ENCODE assay signal across 1 cellular context in the genomic region with DNA sequence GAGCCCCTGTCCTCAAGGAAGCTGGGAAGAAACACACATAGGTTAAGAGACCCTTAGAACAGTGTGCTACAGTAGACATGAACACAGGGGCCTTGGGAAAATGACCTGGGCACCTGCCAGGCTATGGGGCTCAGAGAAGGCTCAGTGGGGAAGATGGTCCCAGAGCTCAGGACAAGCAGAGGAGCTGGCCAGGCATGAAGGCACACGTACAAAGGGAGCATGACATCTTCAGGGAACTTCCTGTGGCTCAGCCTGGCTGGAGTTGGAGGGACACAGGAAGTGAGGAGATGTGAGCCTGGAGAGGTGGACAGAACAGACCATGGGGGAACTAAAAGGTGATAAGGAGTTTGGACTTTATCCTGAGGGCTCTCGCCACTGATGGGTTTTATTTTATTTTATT.
TF ChIP-seq lines count a peak whose summit lies in the region.

No MANE protein-coding gene starts in this region.

TF ChIP-seq in endothelial cell of umbilical vein, 7 proteins besides CTCF, POLR2A, EP300 and RAD21:
- TF ChIP-seq, protein P1, sequence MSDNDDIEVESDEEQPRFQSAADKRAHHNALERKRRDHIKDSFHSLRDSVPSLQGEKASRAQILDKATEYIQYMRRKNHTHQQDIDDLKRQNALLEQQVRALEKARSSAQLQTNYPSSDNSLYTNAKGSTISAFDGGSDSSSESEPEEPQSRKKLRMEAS (IDR thresholded peaks at IDR 0.05; ENCODE audit: insufficient read depth, insufficient read length), result no peak
- TF ChIP-seq GATA2 (IDR thresholded peaks at IDR 0.05; ENCODE audit: insufficient read depth, insufficient read length, low read depth, low read length) (no peak), EZH2 (IDR thresholded peaks at IDR 0.05; ENCODE audit: borderline replicate concordance, low read depth, low read length, severe bottlenecking) (no peak), JUN (IDR thresholded peaks at IDR 0.05; ENCODE audit: borderline replicate concordance, insufficient read depth, insufficient read length, low read depth) (no peak), MYC (IDR thresholded peaks at IDR 0.05; ENCODE audit: low read depth, low read length) (no peak), FOS (IDR thresholded peaks at IDR 0.05; ENCODE audit: borderline replicate concordance, insufficient read depth, low read length) (no peak), POLR2AphosphoS5 (IDR thresholded peaks at IDR 0.05; ENCODE audit: insufficient read depth, low read depth, low read length) (no peak)
